17 cellular contexts compared by ENCODE assay signal in the genomic region with DNA sequence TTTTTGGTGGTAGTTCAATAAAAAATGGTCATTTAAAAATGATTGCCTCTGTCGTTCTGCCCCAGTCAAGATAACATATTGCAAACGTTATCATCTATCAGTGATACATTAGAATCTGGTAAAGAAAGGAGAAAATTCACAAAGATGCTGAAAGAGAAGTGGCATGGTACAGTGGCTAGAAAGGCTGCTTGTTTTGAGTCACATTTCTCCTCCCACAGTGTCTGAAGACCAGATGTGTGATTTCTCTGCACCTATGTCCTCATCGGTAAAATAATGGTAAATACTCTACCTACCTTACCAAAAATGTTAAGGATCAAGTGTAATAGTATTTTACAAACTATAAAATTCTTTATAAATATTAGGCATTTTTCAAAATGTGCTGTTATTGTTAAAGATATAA.
DNase-seq lines count a peak whose midpoint lies in the region; ATAC-seq and TF ChIP-seq lines count a peak whose summit lies in the region.
"Had no signal": no experiment of that assay in that cellular context is flagged by ENCODE, and none has a peak within 500 bp of the region (broad histone marks: within the 10 kb centered on the region; RNA-seq: fewer than 3 reads in every experiment).

No MANE protein-coding gene starts in this region.

- ATAC-seq in GM19023 (IDR thresholded peaks at IDR 0.05; ENCODE audit: unreplicated experiment), result peak; percentile 46
- ATAC-seq in HG02852 (IDR thresholded peaks at IDR 0.05; ENCODE audit: unreplicated experiment), result peak; percentile 58
- ATAC-seq in HG03442 (IDR thresholded peaks at IDR 0.05; ENCODE audit: unreplicated experiment), result peak; percentile 75
- ATAC-seq in left colon, result no peak

- H3K36me3 ChIP-seq in ascending aorta, result no peaks in the 10 kb centered on the region

- DNase-seq in GM12865 (ENCODE audit: low read depth), result peak; percentile 9
- no peak for DNase-seq in ascending aorta (ENCODE audit: low spot score in 2 of 2)
- DNase-seq in activated T-cell treated with anti-CD3 and anti-CD28 coated beads, Interleukin-2, amount 50 U/mL, for 48 hours, result no peak
- no peak for DNase-seq in DMS53 treated with DMSO at 0.1 percent for 48 hours (lab: John Stamatoyannopoulos, UW; ENCODE audit: unreplicated experiment)
- DNase-seq in left colon, result no peak
- DNase-seq: C1 segment of cervical spinal cord, DMS 273 treated with DMSO at 0.1 percent for 48 hours, H9, Karpas-422, MM.1S, NCI-H1417, NCI-H2029 treated with DMSO at 0.1 percent for 48 hours, NCI-H510A, SHP77 treated with DMSO at 0.1 percent for 48 hours had no signal

- no peak overlapping the region for H3K27ac ChIP-seq in ascending aorta

- TF ChIP-seq CTCF in GM12865 (IDR thresholded peaks at IDR 0.05; ENCODE audit: insufficient read depth, low read depth, low read length, missing control alignments) (no peak), ascending aorta (IDR thresholded peaks at IDR 0.05) (no peak)

- H3K4me3 ChIP-seq in GM12865 (ENCODE audit: low read depth, low read length), result no peak overlapping the region
- H3K4me3 ChIP-seq in ascending aorta, result no peak overlapping the region

- no peaks in the 10 kb centered on the region for H3K27me3 ChIP-seq in ascending aorta

- intact Hi-C loops in ascending aorta (cut with DNase I) (no loop called here), left colon (cut with DNase I, micrococcal nuclease) (no loop called here)

- no peaks in the 10 kb centered on the region for H3K4me1 ChIP-seq in ascending aorta

- H3K9me3 ChIP-seq in ascending aorta, result no peaks in the 10 kb centered on the region
